ENCODE assay signal across 8 cellular contexts in genomic region chr3:130112651-130113073, GRCh38. TPM values are rescaled to one million over a fixed set of nuclear protein-coding genes. Genes with fewer than 3 reads are reported as not detected.
A peak's percentile ranks its signal among the peaks of the same experiment; 100 is the strongest.
DNase-seq lines count a peak whose midpoint lies in the region; ATAC-seq and TF ChIP-seq lines count a peak whose summit lies in the region.
"Not testable (repeated sequence)": the region's sequence is repeated elsewhere in the genome, so short reads cannot be mapped to it uniquely, and the experiment has no call there.

No MANE protein-coding gene starts in this region.

- POLR2A ChIA-PET in OCI-LY7 (lab: Charles Lee) = interaction anchor here (0.6 to 3.1 kb wide), 2 partner anchors 19 to 1269 kb away, joined by 3 to 12 read pairs; partner anchors contain the start of gene NUDT16

- not testable (repeated sequence) for TF ChIP-seq CTCF in GM12864 (IDR thresholded peaks at IDR 0.05; ENCODE audit: low read depth, low read length, missing control alignments); OCI-LY7 (conservative IDR thresholded peaks at IDR 0.05; ENCODE audit: low read length); colonic mucosa (IDR thresholded peaks at IDR 0.05); left ventricle myocardium inferior (IDR thresholded peaks at IDR 0.05; ENCODE audit: borderline replicate concordance); mucosa of descending colon (IDR thresholded peaks at IDR 0.05); vagina (IDR thresholded peaks at IDR 0.05)

- CTCF ChIA-PET in OCI-LY7 (lab: Charles Lee; ENCODE audit: unreplicated experiment) = not testable (repeated sequence)

- not testable (repeated sequence) for H3K36me3 Mint-ChIP-seq in activated T-helper 1 cell treated with anti-CD3 and anti-CD28 coated beads, Interleukin-12 subunit alpha, Interleukin-12 subunit beta, Interleukin-2, Interleukin-4 antibody, amounts not matched to agents 30 ng/mL and 10 ng/mL and 1 ng/mL, durations not matched to agents 14 hours and 24 hours and 36 hours (ENCODE audit: low read depth)

- not testable (repeated sequence) for H3K27me3 Mint-ChIP-seq in activated T-helper 1 cell treated with anti-CD3 and anti-CD28 coated beads, Interleukin-12 subunit alpha, Interleukin-12 subunit beta, Interleukin-2, Interleukin-4 antibody, amounts not matched to agents 30 ng/mL and 10 ng/mL and 1 ng/mL, durations not matched to agents 14 hours and 24 hours and 36 hours (ENCODE audit: insufficient read depth)

- H4K20me1 ChIP-seq in OCI-LY7 (ENCODE audit: insufficient read depth, low read length) = not testable (repeated sequence)

- not testable (repeated sequence) for H3K9me3 ChIP-seq in OCI-LY7 (ENCODE audit: low read length); colonic mucosa; left ventricle myocardium inferior (replicated peaks); mucosa of descending colon; vagina

- not testable (repeated sequence) for BruUV-seq in OCI-LY7 (replicated peaks; lab: Mats Ljungman, UMichigan)

- intact Hi-C loops in OCI-LY7 (cut with micrococcal nuclease; ENCODE audit: unreplicated experiment); colonic mucosa (cut with DNase I); left ventricle myocardium inferior (cut with micrococcal nuclease); mucosa of descending colon (cut with DNase I, micrococcal nuclease); vagina (cut with DNase I): not testable (repeated sequence)
- intact Hi-C loops in activated T-helper 1 cell treated with anti-CD3 and anti-CD28 coated beads, Interleukin-12 subunit alpha, Interleukin-12 subunit beta, Interleukin-2, Interleukin-4 antibody, amounts not matched to agents 30 ng/mL and 10 ng/mL and 1 ng/mL, durations not matched to agents 14 hours and 24 hours and 36 hours (cut with micrococcal nuclease) = loop anchor here (5.0 kb wide), 1 partner anchor 780 kb away; the partner anchor contains the start of gene ATP2C1

- H3K9ac ChIP-seq in colonic mucosa (ENCODE audit: low read depth in 2 of 2, low read length in 2 of 2) = peak overlapping the region; percentile 51 to 55

- H3K4me2 ChIP-seq in OCI-LY7 (ENCODE audit: low read length) = peak overlapping the region; percentile 69

- H3K27me3 ChIP-seq in colonic mucosa; left ventricle myocardium inferior (ENCODE audit: low read depth); vagina: not testable (repeated sequence)

- not testable (repeated sequence) for H3K9me2 ChIP-seq in OCI-LY7 (ENCODE audit: insufficient read depth, low read length)

- not testable (repeated sequence) for H3K9me3 Mint-ChIP-seq in activated T-helper 1 cell treated with anti-CD3 and anti-CD28 coated beads, Interleukin-12 subunit alpha, Interleukin-12 subunit beta, Interleukin-2, Interleukin-4 antibody, amounts not matched to agents 30 ng/mL and 10 ng/mL and 1 ng/mL, durations not matched to agents 14 hours and 24 hours and 36 hours

- H3K27ac ChIP-seq in OCI-LY7 (ENCODE audit: low read depth, low read length, poor library complexity, severe bottlenecking) = not testable (repeated sequence)
- H3K27ac ChIP-seq in colonic mucosa = peak overlapping the region; percentile 70
- H3K27ac ChIP-seq in left ventricle myocardium inferior (replicated peaks) = peak overlapping the region; percentile 93
- peak overlapping the region; percentile 91 for H3K27ac ChIP-seq in vagina

- not testable (repeated sequence) for H3K4me1 ChIP-seq in OCI-LY7 (ENCODE audit: insufficient read depth, low read length, poor library complexity, severe bottlenecking); colonic mucosa; mucosa of descending colon (ENCODE audit: low read depth)
- H3K4me1 ChIP-seq in left ventricle myocardium inferior = peaks cover 23% of the 10 kb centered on the region
- H3K4me1 ChIP-seq in vagina = peaks cover 18% of the 10 kb centered on the region

- not testable (repeated sequence) for ATAC-seq in mucosa of descending colon

- not testable (repeated sequence) for H3K79me2 ChIP-seq in OCI-LY7 (ENCODE audit: insufficient read depth, low read depth, low read length)

- not testable (repeated sequence) for H3K27ac Mint-ChIP-seq in activated T-helper 1 cell treated with anti-CD3 and anti-CD28 coated beads, Interleukin-12 subunit alpha, Interleukin-12 subunit beta, Interleukin-2, Interleukin-4 antibody, amounts not matched to agents 30 ng/mL and 10 ng/mL and 1 ng/mL, durations not matched to agents 14 hours and 24 hours and 36 hours

- TF ChIP-seq POLR2A in vagina (IDR thresholded peaks at IDR 0.05) = not testable (repeated sequence)

- DNase-seq in GM12864 (ENCODE audit: low read depth); OCI-LY7 (ENCODE audit: low spot score); activated T-helper 1 cell treated with anti-CD3 and anti-CD28 coated beads, Interleukin-12 subunit alpha, Interleukin-12 subunit beta, Interleukin-2, Interleukin-4 antibody, amounts not matched to agents 30 ng/mL and 10 ng/mL and 1 ng/mL, durations not matched to agents 14 hours and 24 hours and 36 hours (ENCODE audit: low spot score); left ventricle myocardium inferior; mucosa of descending colon; skeletal muscle cell (ENCODE audit: low read depth): not testable (repeated sequence)
- DNase-seq in colonic mucosa (peak; percentile 31), vagina (ENCODE audit: extremely low spot score in 2 of 2) (peak in 1 of 2 donors; percentile 91)

- not testable (repeated sequence) for H3K36me3 ChIP-seq in OCI-LY7 (ENCODE audit: insufficient read depth, low read length); colonic mucosa; left ventricle myocardium inferior; mucosa of descending colon (ENCODE audit: low read depth); vagina

- H3K4me3 Mint-ChIP-seq in activated T-helper 1 cell treated with anti-CD3 and anti-CD28 coated beads, Interleukin-12 subunit alpha, Interleukin-12 subunit beta, Interleukin-2, Interleukin-4 antibody, amounts not matched to agents 30 ng/mL and 10 ng/mL and 1 ng/mL, durations not matched to agents 14 hours and 24 hours and 36 hours = peak overlapping the region; percentile 96

- H3K4me1 Mint-ChIP-seq in activated T-helper 1 cell treated with anti-CD3 and anti-CD28 coated beads, Interleukin-12 subunit alpha, Interleukin-12 subunit beta, Interleukin-2, Interleukin-4 antibody, amounts not matched to agents 30 ng/mL and 10 ng/mL and 1 ng/mL, durations not matched to agents 14 hours and 24 hours and 36 hours (ENCODE audit: low read depth) = peaks cover 20% of the 10 kb centered on the region

- H3K4me3 ChIP-seq in GM12864 (ENCODE audit: low read depth, low read length) (peak overlapping the region; percentile 55), OCI-LY7 (ENCODE audit: low read depth, low read length, poor library complexity, severe bottlenecking) (peak overlapping the region; percentile 85), colonic mucosa (peak overlapping the region; percentile 47), left ventricle myocardium inferior (peak overlapping the region; percentile 93), mucosa of descending colon (peak overlapping the region; percentile 42), skeletal muscle cell (ENCODE audit: low read depth, low read length) (peak overlapping the region; percentile 54), vagina (peak overlapping the region; percentile 62 to 88)

- peak overlapping the region; percentile 10; the same call in 1 of the 2 replicates for H2AFZ ChIP-seq in OCI-LY7 (ENCODE audit: low read length)

RNA-seq across cellular contexts. Expression of gene ALG1L2, which starts 31.0 kb away (rescaled TPM):
- 1.5 TPM in 1 of 2 replicates, not detected in the other for total RNA-seq in OCI-LY7 (2014; rRNA removed; shearing (Covaris generic))
- total RNA-seq in OCI-LY7 (2022) (2.1 and 2.8 TPM in 2 replicates), colonic mucosa (1 to 10 TPM in 1 of 2 donors, not detected in 1; 1.6 TPM), left ventricle myocardium inferior (not detected), mucosa of descending colon (1 to 10 TPM; 1.1 to 2.5 (median 2.5) TPM), vagina (not detected)
- total RNA-seq in activated T-helper 1 cell treated with anti-CD3 and anti-CD28 coated beads, Interleukin-12 subunit alpha, Interleukin-12 subunit beta, Interleukin-2, Interleukin-4 antibody, amounts not matched to agents 30 ng/mL and 10 ng/mL and 1 ng/mL, durations not matched to agents 14 hours and 24 hours and 36 hours = not detected in 2 replicates

Comparison
In these comparisons a context has a peak if more than half of its experiments do, and no peak if none do; other contexts are left out.
1. H3K4me3 ChIP-seq: peak in every context shown above with its lines; median percentile 93 in left ventricle myocardium inferior; 85 in OCI-LY7; 75 in vagina; 55 in GM12864; 54 in skeletal muscle cell; 47 in colonic mucosa; 42 in mucosa of descending colon.